ENCODE assay signal across 8 cellular contexts in genomic region chr2:186486651-186487647, GRCh38. TPM values are rescaled to one million over a fixed set of nuclear protein-coding genes. Genes with fewer than 3 reads are reported as not detected.
A peak's percentile ranks its signal among the peaks of the same experiment; 100 is the strongest.
DNase-seq lines count a peak whose midpoint lies in the region; ATAC-seq and TF ChIP-seq lines count a peak whose summit lies in the region.

No MANE protein-coding gene starts in this region.

- peak overlapping the region; percentile 99 for H3K4me3 ChIP-seq in lower leg skin (ENCODE audit: low read depth, poor library complexity, severe bottlenecking)
- H3K4me3 ChIP-seq in thyroid gland (replicated peaks in 1 of 3), result peak overlapping the region; percentile 75 to 94 (median 90)

- ATAC-seq in HG03108 (IDR thresholded peaks at IDR 0.05; ENCODE audit: unreplicated experiment), result no peak
- ATAC-seq in GM21528 (IDR thresholded peaks at IDR 0.05; ENCODE audit: low FRiP score, unreplicated experiment), result no peak

- peak overlapping the region; percentile 91 for H3K27ac Mint-ChIP-seq in MCF 10A (ENCODE audit: low read depth, unreplicated experiment)

- POLR2A ChIA-PET in MCF 10A (lab: Yijun Ruan, JAX), result interaction anchor here (0.6 to 3.0 kb wide), 17 partner anchors 8 to 1053 kb away, joined by 3 to 49 read pairs (median 6); partner anchors contain the start of gene ITGAV

- WGBS in lower leg skin, 2 donors, result 1% methylated on average over 31 of the region's 31 CpGs
- WGBS in thyroid gland, 2 donors, result 4% methylated on average over 29 to 31 of the region's 31 CpGs

- no peaks in the 10 kb centered on the region for H3K36me3 ChIP-seq in thyroid gland

- DNase-seq in NOMO-1 (lab: John Stamatoyannopoulos, UW; ENCODE audit: unreplicated experiment in 2 of 2), result peak; percentile 1 to 36
- DNase-seq in NOMO-1 treated with dmso at 0.1 percent for 144 hours (lab: John Stamatoyannopoulos, UW; ENCODE audit: unreplicated experiment), result no peak
- peak; percentile 14 for DNase-seq in NCI-H460 (ENCODE audit: extremely low read depth, low read depth)
- DNase-seq in MCF 10A (ENCODE audit: unreplicated experiment), result peak; percentile 47
- DNase-seq in lower leg skin (ENCODE audit: low spot score in 2 of 2), result no peak
- DNase-seq in thyroid gland, result no peak

- CTCF ChIA-PET in MCF 10A (lab: Yijun Ruan, JAX), result interaction anchor here (0.6 to 1.6 kb wide), 4 partner anchors 18 to 877 kb away, joined by 3 to 4 read pairs (median 4); no protein-coding TSS in a partner anchor

- no peaks in the 10 kb centered on the region for H3K27me3 Mint-ChIP-seq in MCF 10A (ENCODE audit: insufficient read depth, unreplicated experiment)

- H3K4me1 ChIP-seq in thyroid gland, result peaks cover 34 to 37% of the 10 kb centered on the region in 2 donors

- H3K36me3 Mint-ChIP-seq in MCF 10A (ENCODE audit: insufficient read depth, unreplicated experiment), result peaks cover 9% of the 10 kb centered on the region

- peak overlapping the region; percentile 75 to 93 (median 91) for H3K27ac ChIP-seq in thyroid gland

- BruUV-seq in MCF 10A (replicated peaks; lab: Mats Ljungman, UMichigan), result TSS peak; percentile 30

- peaks cover 52% of the 10 kb centered on the region for H3K4me1 Mint-ChIP-seq in MCF 10A (ENCODE audit: insufficient read depth, unreplicated experiment)

- no peaks in the 10 kb centered on the region for H3K9me3 ChIP-seq in thyroid gland

- TF ChIP-seq POLR2A in lower leg skin (IDR thresholded peaks at IDR 0.05) (no peak), thyroid gland (IDR thresholded peaks at IDR 0.05) (no peak)

- no peak for TF ChIP-seq CTCF in MCF 10A (IDR thresholded peaks at IDR 0.05; ENCODE audit: unreplicated experiment)
- TF ChIP-seq CTCF in lower leg skin (IDR thresholded peaks at IDR 0.05), result no peak
- TF ChIP-seq CTCF in thyroid gland (IDR thresholded peaks at IDR 0.05), result no peak

- H3K27me3 ChIP-seq in thyroid gland, result no peaks in the 10 kb centered on the region

- no peaks in the 10 kb centered on the region for H3K9me3 Mint-ChIP-seq in MCF 10A (ENCODE audit: unreplicated experiment)

- peak overlapping the region; percentile 90 for H3K4me3 Mint-ChIP-seq in MCF 10A (ENCODE audit: unreplicated experiment)

- intact Hi-C loops in MCF 10A (cut with micrococcal nuclease), result no loop called here
- intact Hi-C loops in lower leg skin (cut with DNase I; ENCODE audit: low total_unique reads), result no loop called here
- intact Hi-C loops in thyroid gland (cut with DNase I), result no loop called here

RNA-seq across cellular contexts. Expression of gene ZC3H15, which starts 0.9 kb away (rescaled TPM):
- total RNA-seq in NCI-H460 (2014; rRNA removed; shearing (Covaris generic)), result 116 and 132 TPM in 2 replicates
- 81.9 and 159 TPM in 2 replicates for polyA plus RNA-seq in NCI-H460 (2014; cell fraction: nucleus; rRNA removed)
- total RNA-seq in MCF 10A (2022) (75.8 and 98.8 TPM in 2 replicates), lower leg skin (10 to 100 TPM; 43.5 to 77.8 (median 52.0) TPM), thyroid gland (10 to 100 TPM; 56.1 to 74.8 (median 67.5) TPM)

Comparison
In these comparisons a context has a peak if more than half of its experiments do, and no peak if none do; other contexts are left out.
1. DNase-seq: peak in NOMO-1 (2 of 2), NCI-H460 (single experiment) and MCF 10A (single experiment); none in NOMO-1 treated with dmso at 0.1 percent for 144 hours (single experiment), lower leg skin (0 of 2) and thyroid gland (0 of 2).